ENCODE assay signal across 13 cellular contexts in genomic region chr6:154773610-154774089, GRCh38. TPM values are rescaled to one million over a fixed set of nuclear protein-coding genes. Genes with fewer than 3 reads are reported as not detected.
A peak's percentile ranks its signal among the peaks of the same experiment; 100 is the strongest.
DNase-seq lines count a peak whose midpoint lies in the region; ATAC-seq and TF ChIP-seq lines count a peak whose summit lies in the region.
"Had no signal": no experiment of that assay in that cellular context is flagged by ENCODE, and none has a peak within 500 bp of the region (broad histone marks: within the 10 kb centered on the region; RNA-seq: fewer than 3 reads in every experiment).

No MANE protein-coding gene starts in this region.

- peaks cover 0 to 50% (median 6%) of the 10 kb centered on the region in 3 donors for H3K36me3 Mint-ChIP-seq in CD8-positive, alpha-beta memory T cell

- peaks cover 25% of the 10 kb centered on the region for H3K4me1 ChIP-seq in CD8-positive, alpha-beta memory T cell (ENCODE audit: insufficient read depth, low read length)
- peaks cover 4% of the 10 kb centered on the region; the same call in 1 of the 2 replicates for H3K4me1 ChIP-seq in HEK293 (ENCODE audit: control insufficient read depth, insufficient read depth, low read length)
- peaks cover 0 to 22% (median 6%) of the 10 kb centered on the region in 4 donors for H3K4me1 ChIP-seq in tibial artery

- H3K27me3 ChIP-seq in CD8-positive, alpha-beta memory T cell (ENCODE audit: insufficient read depth, low read length, poor library complexity, severe bottlenecking): no peaks in the 10 kb centered on the region
- no peaks in the 10 kb centered on the region for H3K27me3 ChIP-seq in tibial artery
- H3K27me3 ChIP-seq: thyroid gland had no signal

- no peaks in the 10 kb centered on the region for H3K9me3 ChIP-seq in CD8-positive, alpha-beta memory T cell (ENCODE audit: low read length)
- H3K9me3 ChIP-seq in HEK293 (ENCODE audit: control insufficient read depth, insufficient read depth, low read depth, low read length) (no peaks in the 10 kb centered on the region), tibial artery (no peaks in the 10 kb centered on the region)
- H3K9me3 ChIP-seq: thyroid gland had no signal

- peak overlapping the region in 7 of 8 donors; percentile 15 to 75 (median 48) for H3K27ac Mint-ChIP-seq in CD8-positive, alpha-beta memory T cell

- no peak for DNase-seq in CD8-positive, alpha-beta memory T cell
- no peak for DNase-seq in kidney tubule cell (ENCODE audit: low spot score)
- no peak for DNase-seq in tibial artery
- no peak for DNase-seq in ecto neural progenitor cell (ENCODE audit: low spot score)
- no peak for DNase-seq in activated effector memory CD4-positive, alpha-beta T cell treated with Interleukin-2 at 50 U/mL for 16 hours
- DNase-seq: activated CD4-positive, alpha-beta T cell treated with anti-CD3 and anti-CD28 coated beads, Interleukin-2, amount 50 U/mL, for 4 hours; H7; NCI-H1105; thyroid gland had no signal

- peak; percentile 95 for ATAC-seq in GM18870 (IDR thresholded peaks at IDR 0.05; ENCODE audit: unreplicated experiment)
- ATAC-seq in HG03439 (IDR thresholded peaks at IDR 0.05; ENCODE audit: unreplicated experiment): peak; percentile 96

- H3K27me3 Mint-ChIP-seq in CD8-positive, alpha-beta memory T cell: no peaks in the 10 kb centered on the region

- no peak overlapping the region for H3K4me3 ChIP-seq in CD8-positive, alpha-beta memory T cell (ENCODE audit: low read length)
- H3K4me3 ChIP-seq in HEK293 (ENCODE audit: low read depth, low read length) (no peak overlapping the region), tibial artery (no peak overlapping the region)
- H3K4me3 ChIP-seq: thyroid gland had no signal

- no peak for TF ChIP-seq CTCF in HEK293 (tag by site-specific recombination; IDR thresholded peaks at IDR 0.05)
- no peak for TF ChIP-seq CTCF in tibial artery (IDR thresholded peaks at IDR 0.05)

- H3K9me3 Mint-ChIP-seq in CD8-positive, alpha-beta memory T cell: peaks cover 0 to 2% (median 0%) of the 10 kb centered on the region in 5 donors

- peak overlapping the region in 5 of 7 donors; percentile 3 to 52 (median 39) for H3K4me3 Mint-ChIP-seq in CD8-positive, alpha-beta memory T cell

- CTCF ChIA-PET in CD8-positive, alpha-beta memory T cell (lab: Charles Lee): no interaction called here
- CTCF ChIA-PET in HEK293 (lab: Yijun Ruan, JAX): interaction anchor here (0.6 kb wide), 2 partner anchors 8 to 32 kb away, joined by 3 read pairs; no protein-coding TSS in a partner anchor

- no peak overlapping the region for H3K27ac ChIP-seq in CD8-positive, alpha-beta memory T cell (ENCODE audit: low read depth, low read length)
- H3K27ac ChIP-seq in HEK293 (ENCODE audit: extremely low read depth, low read depth, low read length) (no peak overlapping the region), tibial artery (no peak overlapping the region)
- H3K27ac ChIP-seq: RWPE1, thyroid gland had no signal

- no peaks in the 10 kb centered on the region for H3K36me3 ChIP-seq in CD8-positive, alpha-beta memory T cell (ENCODE audit: insufficient read depth, low read length)
- peaks cover 0 to 6% of the 10 kb centered on the region in 2 experiments; a peak in 2 of 3 replicates for H3K36me3 ChIP-seq in HEK293 (ENCODE audit: control insufficient read depth in 2 of 2, insufficient read depth in 1 of 2, low read length in 2 of 2)
- H3K36me3 ChIP-seq in tibial artery: peaks cover 0 to 8% (median 0%) of the 10 kb centered on the region in 3 donors
- H3K36me3 ChIP-seq: thyroid gland had no signal

- intact Hi-C loops in tibial artery (cut with DNase I; ENCODE audit: low total_unique reads): no loop called here

- peaks cover 55 to 91% (median 79%) of the 10 kb centered on the region in 3 donors for H3K4me1 Mint-ChIP-seq in CD8-positive, alpha-beta memory T cell

- POLR2A ChIA-PET in CD8-positive, alpha-beta memory T cell (lab: Charles Lee): no interaction called here
- POLR2A ChIA-PET in HEK293 (lab: Yijun Ruan, JAX): interaction anchor here (0.5 kb wide), 1 partner anchor 495 kb away, joined by 5 read pairs; no protein-coding TSS in a partner anchor

TF ChIP-seq in HEK293, 187 proteins besides CTCF, POLR2A, EP300 and RAD21:
- TF ChIP-seq BCL11B (tag by site-specific recombination; IDR thresholded peaks at IDR 0.05; ENCODE audit: low read depth) (no peak), ZNF792 (tag by site-specific recombination; IDR thresholded peaks at IDR 0.05) (no peak), ZNF18 (tag by site-specific recombination; IDR thresholded peaks at IDR 0.05) (0 out of 2 replicates have a peak, but pooled peaks have one; percentile 32)

RNA-seq across cellular contexts. Expression of gene SCAF8, which starts 40.4 kb away (rescaled TPM):
- 10 to 100 TPM; 37.1 to 39.8 TPM for total RNA-seq in CD8-positive, alpha-beta memory T cell
- 16.2 TPM for polyA plus RNA-seq in CD8-positive, alpha-beta memory T cell
